Comparison of ENCODE assay signal across 1 cellular context in genomic region chr14:23602181-23603095, GRCh38.
TF ChIP-seq lines count a peak whose summit lies in the region.

No MANE protein-coding gene starts in this region.

TF ChIP-seq in HepG2, 621 proteins besides CTCF, POLR2A, EP300 and RAD21 (continued from another document and continues in another):
- no peak; the same call in 1 of the 2 replicates for TF ChIP-seq ZNF770 (CRISPR knock-in tag; IDR thresholded peaks at IDR 0.05)
- no peak for TF ChIP-seq ZNF30 (CRISPR knock-in tag; IDR thresholded peaks at IDR 0.05)
- no peak for TF ChIP-seq MAFK (conservative IDR thresholded peaks at IDR 0.05 in 1 of 2, IDR thresholded peaks at IDR 0.05 in 1 of 2; ENCODE audit: low read length in 2 of 2)
- TF ChIP-seq ELK4 (CRISPR knock-in tag; IDR thresholded peaks at IDR 0.05; ENCODE audit: borderline replicate concordance): no peak
- TF ChIP-seq CBX5 (CRISPR knock-in tag; IDR thresholded peaks at IDR 0.05; ENCODE audit: borderline replicate concordance): peak; percentile 41; the same call in 1 of the 2 replicates
- TF ChIP-seq ZNF597 (CRISPR knock-in tag; IDR thresholded peaks at IDR 0.05): no peak
- TF ChIP-seq PITX1 (CRISPR knock-in tag; IDR thresholded peaks at IDR 0.05): peak; percentile 43; the same call in 1 of the 2 replicates
- no peak for TF ChIP-seq REST (IDR thresholded peaks at IDR 0.05; ENCODE audit: borderline replicate concordance in 1 of 2, low read depth in 1 of 2, low read length in 2 of 2)
- TF ChIP-seq ZBTB20 (CRISPR knock-in tag; IDR thresholded peaks at IDR 0.05; ENCODE audit: borderline replicate concordance, low read depth): 0 out of 2 replicates have a peak, but pooled peaks have one; percentile 40
- no peak for TF ChIP-seq NFYC (CRISPR knock-in tag; IDR thresholded peaks at IDR 0.05)
- TF ChIP-seq NONO (IDR thresholded peaks at IDR 0.05): no peak
- no peak for TF ChIP-seq NONO (CRISPR knock-in tag; conservative IDR thresholded peaks at IDR 0.05)
- peak; percentile 53 for TF ChIP-seq CEBPG (CRISPR knock-in tag; IDR thresholded peaks at IDR 0.05)
- no peak for TF ChIP-seq ZNF562 (CRISPR knock-in tag; IDR thresholded peaks at IDR 0.05; ENCODE audit: borderline replicate concordance)
- TF ChIP-seq TARDBP (CRISPR knock-in tag; IDR thresholded peaks at IDR 0.05): peak; percentile 93
- TF ChIP-seq GATAD1 (CRISPR knock-in tag; IDR thresholded peaks at IDR 0.05): peak; percentile 56
- TF ChIP-seq ZNF839 (CRISPR knock-in tag; IDR thresholded peaks at IDR 0.05; ENCODE audit: borderline replicate concordance): no peak; the same call in 1 of the 2 replicates
- TF ChIP-seq NFIB (CRISPR knock-in tag; IDR thresholded peaks at IDR 0.05; ENCODE audit: borderline replicate concordance): no peak
- TF ChIP-seq TCF7 (IDR thresholded peaks at IDR 0.05; ENCODE audit: low read depth): peak; percentile 91
- no peak for TF ChIP-seq TBL1XR1 (IDR thresholded peaks at IDR 0.05; ENCODE audit: borderline replicate concordance, low read length, partially characterized antibody)
- no peak for TF ChIP-seq TRIM22 (IDR thresholded peaks at IDR 0.05)
- TF ChIP-seq MAFG (CRISPR knock-in tag; IDR thresholded peaks at IDR 0.05): no peak
- peak; percentile 75 for TF ChIP-seq SIX4 (CRISPR knock-in tag; IDR thresholded peaks at IDR 0.05)
- no peak for TF ChIP-seq ZNF780A (CRISPR knock-in tag; IDR thresholded peaks at IDR 0.05)
- TF ChIP-seq ZSCAN5A (CRISPR knock-in tag; IDR thresholded peaks at IDR 0.05; ENCODE audit: borderline replicate concordance): no peak
- no peak for TF ChIP-seq HNRNPL (IDR thresholded peaks at IDR 0.05; ENCODE audit: low read depth, low read length)
- no peak; the same call in 1 of the 2 replicates for TF ChIP-seq HDAC1 (CRISPR knock-in tag; IDR thresholded peaks at IDR 0.05)
- no peak for TF ChIP-seq SMARCC2 (IDR thresholded peaks at IDR 0.05)
- TF ChIP-seq HHEX (CRISPR knock-in tag; IDR thresholded peaks at IDR 0.05): no peak
- TF ChIP-seq ZSCAN9 (CRISPR knock-in tag; IDR thresholded peaks at IDR 0.05; ENCODE audit: borderline replicate concordance): peak; percentile 80; the same call in 1 of the 2 replicates
- TF ChIP-seq ZNF605 (CRISPR knock-in tag; IDR thresholded peaks at IDR 0.05): peak; percentile 95
- TF ChIP-seq ZNF160 (CRISPR knock-in tag; IDR thresholded peaks at IDR 0.05): no peak
- TF ChIP-seq ZNF549 (CRISPR knock-in tag; IDR thresholded peaks at IDR 0.05): no peak
- no peak for TF ChIP-seq ZFP41 (CRISPR knock-in tag; IDR thresholded peaks at IDR 0.05; ENCODE audit: borderline replicate concordance)
- 0 out of 2 replicates have a peak, but pooled peaks have one; percentile 22 for TF ChIP-seq ARNT2 (CRISPR knock-in tag; IDR thresholded peaks at IDR 0.05; ENCODE audit: low read depth)
- TF ChIP-seq ZNF761 (CRISPR knock-in tag; conservative IDR thresholded peaks at IDR 0.05): no peak
- TF ChIP-seq THAP11 (CRISPR knock-in tag; IDR thresholded peaks at IDR 0.05): peak; percentile 79
- no peak for TF ChIP-seq MTF2 (CRISPR knock-in tag; IDR thresholded peaks at IDR 0.05; ENCODE audit: borderline replicate concordance)
- TF ChIP-seq ZNF331 (CRISPR knock-in tag; IDR thresholded peaks at IDR 0.05): peak; percentile 40; the same call in 1 of the 2 replicates
- no peak; the same call in 1 of the 2 replicates for TF ChIP-seq KMT2A (CRISPR knock-in tag; IDR thresholded peaks at IDR 0.05)
- TF ChIP-seq KIAA2018 (CRISPR knock-in tag; IDR thresholded peaks at IDR 0.05; ENCODE audit: borderline replicate concordance): no peak
- no peak for TF ChIP-seq ZNF7 (CRISPR knock-in tag; IDR thresholded peaks at IDR 0.05)
- no peak for TF ChIP-seq ZFAT (CRISPR knock-in tag; conservative IDR thresholded peaks at IDR 0.05)
